Comparison of ENCODE assay signal across 1 cellular context in the genomic region with DNA sequence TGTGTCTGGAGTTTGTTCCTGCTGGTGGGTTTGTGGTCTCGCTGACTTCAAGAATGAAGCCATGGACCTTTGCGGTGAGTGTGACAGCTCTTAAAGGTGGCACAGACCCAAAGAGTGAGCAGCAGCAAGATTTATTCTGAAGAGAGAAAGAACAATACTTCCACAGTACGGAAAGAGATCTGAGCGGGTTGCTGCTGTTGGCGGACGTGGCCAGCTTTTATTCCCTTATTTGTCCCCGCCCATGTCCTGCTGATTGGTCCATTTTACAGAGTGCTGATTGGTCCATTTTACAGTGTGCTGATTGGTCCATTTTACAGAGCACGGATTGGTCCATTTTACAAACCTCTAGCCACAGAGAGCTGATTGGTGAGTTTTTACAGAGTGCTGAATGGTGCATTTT. TPM values are rescaled to one million over a fixed set of nuclear protein-coding genes. Genes with fewer than 3 reads are reported as not detected.
"Had no signal": no experiment of that assay in that cellular context is flagged by ENCODE, and none has a peak within 500 bp of the region (broad histone marks: within the 10 kb centered on the region; RNA-seq: fewer than 3 reads in every experiment).

No MANE protein-coding gene starts in this region.

RNA-seq across cellular contexts. Expression of a gene that starts 59.3 kb away (rescaled TPM):
- polyA plus RNA-seq: keratinocyte had no signal
